In the genomic region with DNA sequence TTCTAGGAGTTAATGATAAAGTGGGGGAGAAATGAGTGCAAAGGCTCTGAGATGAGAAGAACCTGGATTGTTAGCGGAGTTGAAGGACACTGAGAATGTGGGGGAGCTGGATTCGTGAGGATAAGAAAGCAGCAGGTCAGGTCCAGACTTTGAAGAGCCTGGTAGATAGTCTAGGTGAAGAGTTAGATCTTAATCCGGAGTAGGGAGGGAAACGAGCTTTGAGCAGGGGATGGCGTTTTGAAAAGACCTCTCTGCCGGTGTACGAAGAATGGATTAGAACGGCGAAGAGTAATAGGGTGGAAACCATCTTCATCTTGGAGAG, we compare ENCODE assay signal across 8 cellular contexts. TPM values are rescaled to one million over a fixed set of nuclear protein-coding genes. Genes with fewer than 3 reads are reported as not detected.
A peak's percentile ranks its signal among the peaks of the same experiment; 100 is the strongest.
DNase-seq lines count a peak whose midpoint lies in the region; ATAC-seq, FAIRE-seq and TF ChIP-seq lines count a peak whose summit lies in the region.

No MANE protein-coding gene starts in this region.

- BruUV-seq in HepG2 (replicated peaks; lab: Mats Ljungman, UMichigan): TSS peak; percentile 79

- H3K27me3 ChIP-seq in HepG2 (ENCODE audit: control insufficient read depth in 1 of 2, insufficient read depth in 2 of 2, low read length in 2 of 2) (no peaks in the 10 kb centered on the region; a peak in 1 of 5 replicates), suprapubic skin (no peaks in the 10 kb centered on the region)

- no peak for TF ChIP-seq EP300 in HepG2 (IDR thresholded peaks at IDR 0.05; ENCODE audit: low read depth in 2 of 2, low read length in 2 of 2)
- no peak for TF ChIP-seq EP300 in HepG2 (CRISPR knock-in tag; IDR thresholded peaks at IDR 0.05; ENCODE audit: borderline replicate concordance)
- TF ChIP-seq EP300 in suprapubic skin (IDR thresholded peaks at IDR 0.05): no peak

- H3K79me2 ChIP-seq in HepG2 (ENCODE audit: insufficient read depth, low read length): peaks cover 31% of the 10 kb centered on the region

- H2AFZ ChIP-seq in HepG2 (ENCODE audit: low read length): peak overlapping the region; percentile 47

- H3K4me3 Mint-ChIP-seq in T-helper 2 cell treated with Interferon-gamma antibody and Interleukin-4, amounts not matched to agents 5 μg/mL and 100 μg/mL, for 36 hours: peak overlapping the region; percentile 70
- H3K4me3 Mint-ChIP-seq in activated naive CD8-positive, alpha-beta T cell treated with anti-CD3 and anti-CD28 coated beads, Interleukin-2, amount 50 U/mL, for 24 hours: peak overlapping the region; percentile 70

- DNase-seq in T-helper 2 cell treated with Interferon-gamma antibody and Interleukin-4, amounts not matched to agents 5 μg/mL and 100 μg/mL, for 36 hours (ENCODE audit: low spot score): no peak
- DNase-seq in T-helper 2 cell: no peak
- no peak for DNase-seq in activated naive CD8-positive, alpha-beta T cell treated with anti-CD3 and anti-CD28 coated beads, Interleukin-2, amount 50 U/mL, for 24 hours
- no peak for DNase-seq in HepG2 (ENCODE audit: low spot score)
- no peak for DNase-seq in suprapubic skin (ENCODE audit: low spot score in 2 of 2)
- DNase-seq in stimulated activated CD4-positive, alpha-beta T cell treated with anti-CD3 and anti-CD28 coated beads, Interleukin-2, amount 100 ng/mL, for 24 hours: no peak
- DNase-seq in effector CD4-positive, alpha-beta T cell: no peak

- H4K20me1 ChIP-seq in HepG2 (ENCODE audit: insufficient read depth, low read length): no peaks in the 10 kb centered on the region

- no peak for ATAC-seq in activated naive CD8-positive, alpha-beta T cell treated with anti-CD3 and anti-CD28 coated beads, Interleukin-2, amount 50 U/mL, for 24 hours
- ATAC-seq in HepG2: no peak
- no peak for ATAC-seq in HG02938 (IDR thresholded peaks at IDR 0.05; ENCODE audit: unreplicated experiment)

- no peak for TF ChIP-seq RAD21 in HepG2 (CRISPR knock-in tag; IDR thresholded peaks at IDR 0.05)

- H3K9me3 Mint-ChIP-seq in T-helper 2 cell treated with Interferon-gamma antibody and Interleukin-4, amounts not matched to agents 5 μg/mL and 100 μg/mL, for 36 hours: peaks cover 7% of the 10 kb centered on the region
- peaks cover 7% of the 10 kb centered on the region for H3K9me3 Mint-ChIP-seq in activated naive CD8-positive, alpha-beta T cell treated with anti-CD3 and anti-CD28 coated beads, Interleukin-2, amount 50 U/mL, for 24 hours

- H3K36me3 ChIP-seq in HepG2 (replicated peaks in 1 of 2; ENCODE audit: control insufficient read depth in 1 of 2, insufficient read depth in 2 of 2, low read length in 2 of 2) (peaks cover 0 to 8% of the 10 kb centered on the region in 2 experiments; a peak in 1 of 5 replicates), suprapubic skin (peaks cover 7% of the 10 kb centered on the region)

- peaks cover 41% of the 10 kb centered on the region for H3K4me1 Mint-ChIP-seq in T-helper 2 cell treated with Interferon-gamma antibody and Interleukin-4, amounts not matched to agents 5 μg/mL and 100 μg/mL, for 36 hours (ENCODE audit: low read depth)
- peaks cover 74% of the 10 kb centered on the region for H3K4me1 Mint-ChIP-seq in activated naive CD8-positive, alpha-beta T cell treated with anti-CD3 and anti-CD28 coated beads, Interleukin-2, amount 50 U/mL, for 24 hours

- TF ChIP-seq CTCF in HepG2 (CRISPR knock-in tag; IDR thresholded peaks at IDR 0.05): no peak
- TF ChIP-seq CTCF in suprapubic skin (IDR thresholded peaks at IDR 0.05): no peak

- POLR2A ChIA-PET in HepG2 (lab: Yijun Ruan, JAX): interaction anchor here (0.6 to 16.6 kb wide), 26 partner anchors 9 to 317 kb away, joined by 3 to 461 read pairs (median 6); a partner anchor contains a TSS

- peaks cover 14% of the 10 kb centered on the region for H3K36me3 Mint-ChIP-seq in T-helper 2 cell treated with Interferon-gamma antibody and Interleukin-4, amounts not matched to agents 5 μg/mL and 100 μg/mL, for 36 hours (ENCODE audit: low read depth)
- H3K36me3 Mint-ChIP-seq in activated naive CD8-positive, alpha-beta T cell treated with anti-CD3 and anti-CD28 coated beads, Interleukin-2, amount 50 U/mL, for 24 hours (ENCODE audit: low read depth): peaks cover 23% of the 10 kb centered on the region

- H3K27ac ChIP-seq in HepG2 (ENCODE audit: extremely low read length, insufficient read depth, low read length) (peak overlapping the region; percentile 1), suprapubic skin (peak overlapping the region; percentile 91)

- H3K9ac ChIP-seq in HepG2 (ENCODE audit: insufficient read depth, low read depth, low read length): peak overlapping the region; percentile 83

- FAIRE-seq in HepG2 (lab: Jason Lieb, UNC): no peak

- H3K27me3 Mint-ChIP-seq in T-helper 2 cell treated with Interferon-gamma antibody and Interleukin-4, amounts not matched to agents 5 μg/mL and 100 μg/mL, for 36 hours (ENCODE audit: low read depth): no peaks in the 10 kb centered on the region
- H3K27me3 Mint-ChIP-seq in activated naive CD8-positive, alpha-beta T cell treated with anti-CD3 and anti-CD28 coated beads, Interleukin-2, amount 50 U/mL, for 24 hours: no peaks in the 10 kb centered on the region

- TF ChIP-seq POLR2A in HepG2 (IDR thresholded peaks at IDR 0.05; ENCODE audit: insufficient read depth in 1 of 2, low read depth in 2 of 2, low read length in 2 of 2) (no peak), suprapubic skin (IDR thresholded peaks at IDR 0.05) (no peak)

- H3K4me3 ChIP-seq in HepG2 (replicated peaks in 1 of 3; ENCODE audit: insufficient read depth in 1 of 3, low read depth in 2 of 3, low read length in 3 of 3) (peak overlapping the region in 2 of 3 experiments; percentile 81 to 85; a peak in 3 of 6 replicates), suprapubic skin (peak overlapping the region; percentile 78)

- 81% methylated on average over 9 of the region's 9 CpGs for WGBS in HepG2 (ENCODE audit: low lambda C conversion rate)
- WGBS in suprapubic skin: 77% methylated on average over 9 of the region's 9 CpGs

- CTCF ChIA-PET in HepG2 (lab: Yijun Ruan, JAX; ENCODE audit: low intra/inter-chr PET ratio, low total read pairs): no interaction called here

- peaks cover 66% of the 10 kb centered on the region for H3K4me1 ChIP-seq in HepG2 (ENCODE audit: insufficient read depth, low read length)
- H3K4me1 ChIP-seq in suprapubic skin: peaks cover 62% of the 10 kb centered on the region

- no peaks in the 10 kb centered on the region for H3K9me3 ChIP-seq in HepG2 (ENCODE audit: low read length)
- H3K9me3 ChIP-seq in suprapubic skin: no peaks in the 10 kb centered on the region

- intact Hi-C loops in HepG2 (cut with micrococcal nuclease; ENCODE audit: unreplicated experiment): no loop called here

- H3K4me2 ChIP-seq in HepG2 (ENCODE audit: low read depth, low read length): peak overlapping the region; percentile 93

- in situ Hi-C loops in HepG2 (cut with HindIII; ENCODE audit: extremely low pct_ligation_motif_present, low pct_unique_long_range_greater_than_20kb): no loop called here

- H3K27ac Mint-ChIP-seq in T-helper 2 cell treated with Interferon-gamma antibody and Interleukin-4, amounts not matched to agents 5 μg/mL and 100 μg/mL, for 36 hours: peak overlapping the region; percentile 98
- H3K27ac Mint-ChIP-seq in activated naive CD8-positive, alpha-beta T cell treated with anti-CD3 and anti-CD28 coated beads, Interleukin-2, amount 50 U/mL, for 24 hours: peak overlapping the region; percentile 90

RNA-seq across cellular contexts. Expression of a gene that starts 0.5 kb away (rescaled TPM):
- total RNA-seq in HepG2 (2016; rRNA removed; fragmentation: Illumina TruSeq; extraction: Trizol): 34.1 and 43.3 TPM in 2 replicates
- 56.7 and 61.5 TPM in 2 replicates for total RNA-seq in HepG2 (2016; cell fraction: cytosol; rRNA removed; fragmentation: Illumina TruSeq; extraction: Trizol; ENCODE audit: low read depth)
- 35.4 and 40.8 TPM in 2 replicates for total RNA-seq in HepG2 (2016; cell fraction: insoluble cytoplasmic fraction; rRNA removed; fragmentation: Illumina TruSeq; extraction: Trizol)
- total RNA-seq in HepG2 (2016; cell fraction: membrane; rRNA removed; fragmentation: Illumina TruSeq; extraction: Trizol): 47.8 and 49.1 TPM in 2 replicates
- 37.0 and 43.8 TPM in 2 replicates for total RNA-seq in HepG2 (2016; cell fraction: nucleus; rRNA removed; fragmentation: Illumina TruSeq; extraction: Trizol)
- polyA plus RNA-seq in HepG2 (2011; rRNA removed): 18.5 and 22.8 TPM in 2 replicates
- 21.6 and 23.5 TPM in 2 replicates for polyA plus RNA-seq in HepG2 (2011; cell fraction: cytosol; rRNA removed)
- polyA plus RNA-seq in HepG2 (2011; cell fraction: nucleus; rRNA removed): 14.7 and 18.5 TPM in 2 replicates
- 36.8 and 41.9 TPM in 2 replicates for polyA plus RNA-seq in HepG2 (2012)
- polyA plus RNA-seq in HepG2 (2016; cell fraction: cytosol; fragmentation: Illumina TruSeq; extraction: Trizol; ENCODE audit: low read depth): 22.9 and 31.3 TPM in 2 replicates
- 32.6 and 36.2 TPM in 2 replicates for polyA plus RNA-seq in HepG2 (2016; cell fraction: insoluble cytoplasmic fraction; fragmentation: Illumina TruSeq; extraction: Trizol; ENCODE audit: low read depth)
- polyA plus RNA-seq in HepG2 (2016; cell fraction: membrane; fragmentation: Illumina TruSeq; extraction: Trizol; ENCODE audit: low read depth): 22.4 and 30.8 TPM in 2 replicates
- 23.9 and 28.8 TPM in 2 replicates for polyA plus RNA-seq in HepG2 (2016; cell fraction: nucleus; fragmentation: Illumina TruSeq; extraction: Trizol; ENCODE audit: insufficient read depth, low read depth)
- 44.9 and 77.1 TPM in 2 replicates for polyA minus RNA-seq in HepG2 (2011; rRNA and poly(A)+ RNA removed; ENCODE audit: low replicate concordance)
- 19.8 and 22.3 TPM in 2 replicates for polyA minus RNA-seq in HepG2 (2011; cell fraction: cytosol; rRNA and poly(A)+ RNA removed)
- 53.6 and 69.2 TPM in 2 replicates for polyA minus RNA-seq in HepG2 (2011; cell fraction: nucleus; rRNA and poly(A)+ RNA removed)
- total RNA-seq in suprapubic skin: 10 to 100 TPM; 44.2 to 60.6 (median 47.3) TPM

RNA-seq across cellular contexts. Expression of a gene that starts 29.3 kb away (rescaled TPM):
- total RNA-seq in HepG2 (2016; rRNA removed; fragmentation: Illumina TruSeq; extraction: Trizol) (431 and 788 TPM in 2 replicates), suprapubic skin (100 to 1,000 TPM; 245 to 599 (median 258) TPM)
- 862 and 1,011 TPM in 2 replicates for total RNA-seq in HepG2 (2016; cell fraction: cytosol; rRNA removed; fragmentation: Illumina TruSeq; extraction: Trizol; ENCODE audit: low read depth)
- total RNA-seq in HepG2 (2016; cell fraction: insoluble cytoplasmic fraction; rRNA removed; fragmentation: Illumina TruSeq; extraction: Trizol): 445 and 791 TPM in 2 replicates
- total RNA-seq in HepG2 (2016; cell fraction: membrane; rRNA removed; fragmentation: Illumina TruSeq; extraction: Trizol): 352 and 417 TPM in 2 replicates
- total RNA-seq in HepG2 (2016; cell fraction: nucleus; rRNA removed; fragmentation: Illumina TruSeq; extraction: Trizol): 1,469 and 1,561 TPM in 2 replicates
- polyA plus RNA-seq in HepG2 (2011; rRNA removed): 859 and 920 TPM in 2 replicates
- 89.0 and 133 TPM in 2 replicates for polyA plus RNA-seq in HepG2 (2011; cell fraction: cytosol; rRNA removed)
- polyA plus RNA-seq in HepG2 (2011; cell fraction: nucleus; rRNA removed): 3,125 and 3,321 TPM in 2 replicates
- polyA plus RNA-seq in HepG2 (2012): 867 and 961 TPM in 2 replicates
- polyA plus RNA-seq in HepG2 (2016; cell fraction: cytosol; fragmentation: Illumina TruSeq; extraction: Trizol; ENCODE audit: low read depth): 47.3 and 51.7 TPM in 2 replicates
- polyA plus RNA-seq in HepG2 (2016; cell fraction: insoluble cytoplasmic fraction; fragmentation: Illumina TruSeq; extraction: Trizol; ENCODE audit: low read depth): 339 and 360 TPM in 2 replicates
- polyA plus RNA-seq in HepG2 (2016; cell fraction: membrane; fragmentation: Illumina TruSeq; extraction: Trizol; ENCODE audit: low read depth): 79.3 and 86.7 TPM in 2 replicates
- polyA plus RNA-seq in HepG2 (2016; cell fraction: nucleus; fragmentation: Illumina TruSeq; extraction: Trizol; ENCODE audit: insufficient read depth, low read depth): 2,644 and 2,668 TPM in 2 replicates
- polyA minus RNA-seq in HepG2 (2011; rRNA and poly(A)+ RNA removed; ENCODE audit: low replicate concordance): 166 and 263 TPM in 2 replicates
- polyA minus RNA-seq in HepG2 (2011; cell fraction: cytosol; rRNA and poly(A)+ RNA removed): 91.3 and 98.3 TPM in 2 replicates
- polyA minus RNA-seq in HepG2 (2011; cell fraction: nucleus; rRNA and poly(A)+ RNA removed): 2,261 and 2,868 TPM in 2 replicates
